11 cellular contexts compared by ENCODE assay signal in genomic region chr7:116145245-116145852, GRCh38.
DNase-seq lines count a peak whose midpoint lies in the region; ATAC-seq and TF ChIP-seq lines count a peak whose summit lies in the region.
"Had no signal": no experiment of that assay in that cellular context is flagged by ENCODE, and none has a peak within 500 bp of the region (broad histone marks: within the 10 kb centered on the region; RNA-seq: fewer than 3 reads in every experiment).

No MANE protein-coding gene starts in this region.

- no peaks in the 10 kb centered on the region for H3K4me1 Mint-ChIP-seq in activated T-helper 17 cell treated with anti-CD3 and anti-CD28 coated beads, Interleukin-2, amount 50 U/mL, for 72 hours

- no peaks in the 10 kb centered on the region for H3K9me3 ChIP-seq in psoas muscle
- H3K9me3 ChIP-seq: neutrophil had no signal

- no peak for TF ChIP-seq CTCF in psoas muscle (IDR thresholded peaks at IDR 0.05)

- H3K27me3 Mint-ChIP-seq in activated T-helper 17 cell treated with anti-CD3 and anti-CD28 coated beads, Interleukin-2, amount 50 U/mL, for 72 hours, result peaks cover 9% of the 10 kb centered on the region

- H3K4me1 ChIP-seq in psoas muscle, result no peaks in the 10 kb centered on the region

- no peaks in the 10 kb centered on the region for H3K9me3 Mint-ChIP-seq in activated T-helper 17 cell treated with anti-CD3 and anti-CD28 coated beads, Interleukin-2, amount 50 U/mL, for 72 hours

- WGBS in psoas muscle, 3 donors, result 18 to 33% (median 27%) methylated on average over 2 of the region's 2 CpGs

- peak overlapping the region; percentile 53 for H3K27ac Mint-ChIP-seq in activated T-helper 17 cell treated with anti-CD3 and anti-CD28 coated beads, Interleukin-2, amount 50 U/mL, for 72 hours

- H3K27ac ChIP-seq in psoas muscle, result no peak overlapping the region
- H3K27ac ChIP-seq: neutrophil had no signal

- no peaks in the 10 kb centered on the region for H3K36me3 Mint-ChIP-seq in activated T-helper 17 cell treated with anti-CD3 and anti-CD28 coated beads, Interleukin-2, amount 50 U/mL, for 72 hours (ENCODE audit: low read depth)

- H3K4me3 ChIP-seq in psoas muscle, result no peak overlapping the region

- intact Hi-C loops in psoas muscle (cut with DNase I), result no loop called here

- peak overlapping the region; percentile 5 for H3K4me3 Mint-ChIP-seq in activated T-helper 17 cell treated with anti-CD3 and anti-CD28 coated beads, Interleukin-2, amount 50 U/mL, for 72 hours

- no peaks in the 10 kb centered on the region for H3K36me3 ChIP-seq in psoas muscle (ENCODE audit: insufficient read depth in 1 of 2, low read depth in 1 of 2)
- H3K36me3 ChIP-seq: neutrophil had no signal

- ATAC-seq in GM18511 (IDR thresholded peaks at IDR 0.05; ENCODE audit: unreplicated experiment), result peak; percentile 78
- ATAC-seq in GM21423 (IDR thresholded peaks at IDR 0.05; ENCODE audit: unreplicated experiment), result peak; percentile 86
- peak; percentile 89 for ATAC-seq in HG03159 (IDR thresholded peaks at IDR 0.05; ENCODE audit: unreplicated experiment)
- ATAC-seq in activated T-helper 17 cell treated with anti-CD3 and anti-CD28 coated beads, Interleukin-2, amount 50 U/mL, for 72 hours (replicated peaks), result peak; percentile 89
- no peak for ATAC-seq in psoas muscle

- no peaks in the 10 kb centered on the region for H3K27me3 ChIP-seq in psoas muscle (ENCODE audit: insufficient read depth in 3 of 3, low read length in 2 of 3)
- H3K27me3 ChIP-seq: neutrophil had no signal

- no peak for DNase-seq in SW 1271 (lab: John Stamatoyannopoulos, UW)
- no peak for DNase-seq in NCI-H1092 treated with DMSO at 0.1 percent for 48 hours (lab: John Stamatoyannopoulos, UW)
- DNase-seq in psoas muscle, result no peak
- DNase-seq in NCI-H1417 (lab: John Stamatoyannopoulos, UW), result no peak
- DNase-seq: activated CD8-positive, alpha-beta memory T cell treated with anti-CD3 and anti-CD28 coated beads for 24 hours; EL had no signal

Comparison
In these comparisons a context has a peak if more than half of its experiments do, and no peak if none do; other contexts are left out.
1. ATAC-seq: peak in GM18511 (single experiment), GM21423 (single experiment), HG03159 (single experiment) and activated T-helper 17 cell treated with anti-CD3 and anti-CD28 coated beads, Interleukin-2, amount 50 U/mL, for 72 hours (single experiment); none in psoas muscle (0 of 4).